8 cellular contexts compared by ENCODE assay signal in the genomic region with DNA sequence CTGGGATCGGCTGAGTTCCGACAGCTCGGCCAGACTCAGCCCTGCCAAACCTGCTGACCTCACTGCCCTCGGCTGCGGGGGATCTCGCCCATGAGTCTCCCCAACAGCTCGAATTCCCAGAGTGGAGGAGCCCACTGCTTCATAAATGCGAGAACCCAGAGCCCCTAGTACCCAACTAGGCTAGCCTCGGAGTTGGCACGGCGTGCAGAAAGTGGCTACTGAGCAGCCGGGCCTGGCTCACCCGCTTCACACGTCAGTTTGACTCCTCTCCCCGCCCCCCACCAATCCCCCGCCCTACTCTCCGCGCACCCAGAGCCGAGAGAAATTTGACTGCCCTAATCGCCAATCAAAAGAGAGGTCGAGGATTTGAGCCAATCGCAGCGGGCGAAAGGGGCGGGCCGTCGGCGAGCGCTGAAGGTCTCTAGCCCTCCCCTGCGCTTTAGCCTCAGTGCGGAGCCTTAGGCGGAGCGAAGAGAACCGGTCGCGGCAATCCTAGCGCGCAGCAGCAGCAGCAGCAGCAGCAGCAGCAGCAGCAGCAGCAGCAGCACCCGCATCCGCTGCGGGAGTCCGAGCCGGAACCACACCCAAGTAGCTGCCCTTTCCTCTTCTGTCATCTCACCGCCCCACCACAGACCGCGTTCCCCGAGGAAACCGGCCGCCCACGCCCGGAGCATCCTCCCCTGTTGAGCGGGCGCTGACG. TPM values are rescaled to one million over a fixed set of nuclear protein-coding genes. Genes with fewer than 3 reads are reported as not detected.
DNase-seq lines count a peak whose midpoint lies in the region; ATAC-seq, FAIRE-seq and TF ChIP-seq lines count a peak whose summit lies in the region.

A gene (plus strand): TSS at position 448 of the 700 bp plus-strand sequence. CDS start 264 bp downstream, outside the sequence.

- peak; percentile 99 for TF ChIP-seq POLR2A in GM12892 (IDR thresholded peaks at IDR 0.05; ENCODE audit: low read depth, low read length)
- peak; percentile 99 to 100 for TF ChIP-seq POLR2A in adrenal gland (IDR thresholded peaks at IDR 0.05)
- TF ChIP-seq POLR2A in heart left ventricle (IDR thresholded peaks at IDR 0.05) = peak; percentile 93 to 100
- peak; percentile 88 to 99 (median 96) for TF ChIP-seq POLR2A in upper lobe of left lung (IDR thresholded peaks at IDR 0.05)

- FAIRE-seq in GM12892 (lab: Jason Lieb, UNC) = peak; percentile 95

- H3K27me3 ChIP-seq in adrenal gland = no peaks in the 10 kb centered on the region
- H3K27me3 ChIP-seq in heart left ventricle = no peaks in the 10 kb centered on the region
- no peaks in the 10 kb centered on the region for H3K27me3 ChIP-seq in upper lobe of left lung

- TF ChIP-seq EP300 in upper lobe of left lung (IDR thresholded peaks at IDR 0.05) = no peak

- intact Hi-C loops in adrenal gland (cut with DNase I) (no loop called here), heart left ventricle (cut with DNase I) (loop anchor here in 2 of 10 donors (2.0 to 5.0 kb wide), 2 partner anchors 57 to 134 kb away; a partner anchor contains a TSS), posterior cingulate gyrus (cut with DNase I) (loop anchor here (1.0 kb wide), 1 partner anchor 139 kb away; no protein-coding TSS in a partner anchor)

- H3K4me3 ChIP-seq in adrenal gland (peak within 1 kb of the TSS; percentile 71 to 99 (median 83)), heart left ventricle (peak within 1 kb of the TSS; percentile 78 to 95 (median 91)), upper lobe of left lung (peak within 1 kb of the TSS; percentile 52 to 97 (median 92))

- ATAC-seq in HG02852 (IDR thresholded peaks at IDR 0.05; ENCODE audit: unreplicated experiment) (peak; percentile 67), heart left ventricle (peak; percentile 95 to 97 (median 96)), upper lobe of left lung (ENCODE audit: low FRiP score in 2 of 2) (peak; percentile 95 to 99)

- TF ChIP-seq CTCF in adrenal gland (IDR thresholded peaks at IDR 0.05) = no peak
- TF ChIP-seq CTCF in heart left ventricle (IDR thresholded peaks at IDR 0.05) = no peak
- TF ChIP-seq CTCF in upper lobe of left lung (IDR thresholded peaks at IDR 0.05) = no peak

- no peaks in the 10 kb centered on the region for H3K36me3 ChIP-seq in adrenal gland (replicated peaks in 1 of 2)
- peaks cover 0 to 4% (median 0%) of the 10 kb centered on the region in 9 donors for H3K36me3 ChIP-seq in heart left ventricle
- no peaks in the 10 kb centered on the region for H3K36me3 ChIP-seq in upper lobe of left lung

- 0% methylated on average over 4 to 54 of the region's 54 CpGs for WGBS in adrenal gland, 4 donors
- WGBS in heart left ventricle, 4 donors = 0% methylated on average over 31 to 54 of the region's 54 CpGs
- 0% methylated on average over 51 of the region's 54 CpGs; no CpG with 5 or more reads in 1 of the 2 donors for WGBS in upper lobe of left lung, 2 donors

- H3K9me3 ChIP-seq in adrenal gland (replicated peaks in 1 of 3) = no peaks in the 10 kb centered on the region
- H3K9me3 ChIP-seq in heart left ventricle = no peaks in the 10 kb centered on the region
- H3K9me3 ChIP-seq in upper lobe of left lung = no peaks in the 10 kb centered on the region

- H3K27ac ChIP-seq in adrenal gland = peak within 1 kb of the TSS; percentile 93 to 99 (median 96)
- H3K27ac ChIP-seq in heart left ventricle = peak within 1 kb of the TSS; percentile 92 to 99 (median 96)
- H3K27ac ChIP-seq in upper lobe of left lung = peak within 1 kb of the TSS; percentile 93 to 98 (median 96)

- peaks cover 24 to 62% of the 10 kb centered on the region in 2 donors for H3K4me1 ChIP-seq in adrenal gland (replicated peaks in 1 of 2)
- H3K4me1 ChIP-seq in heart left ventricle = peaks cover 0 to 71% (median 35%) of the 10 kb centered on the region in 12 donors
- peaks cover 22 to 41% (median 35%) of the 10 kb centered on the region in 4 donors for H3K4me1 ChIP-seq in upper lobe of left lung

- DNase-seq in GM12892 (ENCODE audit: insufficient read length) (peak; percentile 89), NCI-H146 (lab: John Stamatoyannopoulos, UW) (peak; percentile 94), T-helper 1 cell (peak; percentile 89 to 98 (median 93)), adrenal gland (peak; percentile 97 to 99 (median 97)), heart left ventricle (peak; percentile 97 to 98 (median 97)), posterior cingulate gyrus (peak; percentile 95 to 100 (median 98)), upper lobe of left lung (peak; percentile 95 to 98)

RNA-seq across cellular contexts. Expression of the gene that starts here (rescaled TPM):
- 103 TPM for polyA plus RNA-seq in GM12892 (2012; ENCODE audit: missing spikeins)
- total RNA-seq in adrenal gland (100 to 1,000 TPM; 103 to 527 (median 308) TPM), heart left ventricle (10 to 100 TPM; 31.6 to 94.5 (median 56.1) TPM), upper lobe of left lung (100 to 1,000 TPM; 126 to 401 (median 189) TPM)
- polyA plus RNA-seq in adrenal gland (10 to 100 TPM; 55.3 to 92.2 (median 80.6) TPM), heart left ventricle (10 to 100 TPM; 19.1 to 30.6 TPM)

Comparison
In these comparisons a context has a peak if more than half of its experiments do, and no peak if none do; other contexts are left out.
1. Peak in every context shown above with its lines: DNase-seq, ATAC-seq, H3K4me3 ChIP-seq and H3K27ac ChIP-seq.